ENCODE assay signal across 33 cellular contexts in genomic region chr11:102485095-102485722, GRCh38. TPM values are rescaled to one million over a fixed set of nuclear protein-coding genes. Genes with fewer than 3 reads are reported as not detected.
A peak's percentile ranks its signal among the peaks of the same experiment; 100 is the strongest.
DNase-seq lines count a peak whose midpoint lies in the region; ATAC-seq and TF ChIP-seq lines count a peak whose summit lies in the region.
"Had no signal": no experiment of that assay in that cellular context is flagged by ENCODE, and none has a peak within 500 bp of the region (broad histone marks: within the 10 kb centered on the region; RNA-seq: fewer than 3 reads in every experiment).

No MANE protein-coding gene starts in this region.

- WGBS in mesenchymal stem cell, result no CpG with 5 or more reads among the region's 2 CpGs

- H3K27ac ChIP-seq in RWPE2 (ENCODE audit: poor library complexity, severe bottlenecking) (no peak overlapping the region), mesenchymal stem cell (ENCODE audit: low read length, poor library complexity, severe bottlenecking) (no peak overlapping the region), right atrium auricular region (no peak overlapping the region)
- H3K27ac ChIP-seq: C4-2B, coronary artery, esophagus squamous epithelium, hepatocyte had no signal

- H4K8ac ChIP-seq in mesenchymal stem cell (ENCODE audit: low read length), result no peak overlapping the region

- ATAC-seq in RWPE2 (ENCODE audit: low read depth), result peak; percentile 68
- ATAC-seq: activated naive CD4-positive, alpha-beta T cell treated with anti-CD3 and anti-CD28 coated beads, Interleukin-2, amount 50 U/mL, for 72 hours; effector memory CD8-positive, alpha-beta T cell; HCT116 had no signal

- no peaks in the 10 kb centered on the region for H3K9me3 ChIP-seq in RWPE2 (ENCODE audit: severe bottlenecking)
- no peaks in the 10 kb centered on the region for H3K9me3 ChIP-seq in mesenchymal stem cell (ENCODE audit: control insufficient read depth, low read length)
- no peaks in the 10 kb centered on the region for H3K9me3 ChIP-seq in right atrium auricular region
- H3K9me3 ChIP-seq: Caco-2, esophagus squamous epithelium had no signal

- no peak overlapping the region for H3K18ac ChIP-seq in mesenchymal stem cell (ENCODE audit: low read depth in 1 of 2, low read length in 2 of 2)

- H2BK15ac ChIP-seq in mesenchymal stem cell (ENCODE audit: low read depth, poor library complexity, severe bottlenecking), result no peak overlapping the region

- H3K4me3 ChIP-seq in RWPE2 (ENCODE audit: severe bottlenecking) (no peak overlapping the region), fibroblast of mammary gland (ENCODE audit: control insufficient read depth, low read depth, low read length) (no peak overlapping the region), mesenchymal stem cell (ENCODE audit: insufficient read depth in 1 of 2, low read depth in 1 of 2, low read length in 2 of 2) (no peak overlapping the region), right atrium auricular region (no peak overlapping the region)
- H3K4me3 ChIP-seq: coronary artery, esophagus squamous epithelium, hepatocyte had no signal

- no peak overlapping the region for H3K23ac ChIP-seq in mesenchymal stem cell (ENCODE audit: low read length in 2 of 2)

- no peak overlapping the region for H2BK5ac ChIP-seq in mesenchymal stem cell (ENCODE audit: low read depth, low read length, poor library complexity, severe bottlenecking)

- H3K14ac ChIP-seq in mesenchymal stem cell (ENCODE audit: low read length in 2 of 2), result no peak overlapping the region

- no peak overlapping the region for H3K4ac ChIP-seq in mesenchymal stem cell (ENCODE audit: low read depth in 1 of 2, low read length in 2 of 2)

- H3K4me2 ChIP-seq in mesenchymal stem cell (ENCODE audit: low read length, poor library complexity, severe bottlenecking), result no peak overlapping the region
- H3K4me2 ChIP-seq: hepatocyte had no signal

- H2BK12ac ChIP-seq in mesenchymal stem cell (ENCODE audit: low read length in 2 of 2), result no peak overlapping the region

- DNase-seq in HT1080 (ENCODE audit: low read depth) (peak; percentile 20), RWPE2 (ENCODE audit: low spot score) (no peak), fibroblast of mammary gland (ENCODE audit: low read depth) (peak; percentile 38), mesenchymal stem cell (peak; percentile 32), superior temporal gyrus (ENCODE audit: extremely low spot score) (no peak), right atrium auricular region (ENCODE audit: low spot score) (no peak), NCI-H510A (lab: John Stamatoyannopoulos, UW) (no peak), OCI-M1 (lab: John Stamatoyannopoulos, UW) (no peak)
- DNase-seq: activated CD4-positive, alpha-beta T cell treated with anti-CD3 and anti-CD28 coated beads for 48 hours; activated CD8-positive, alpha-beta memory T cell treated with anti-CD3 and anti-CD28 coated beads for 24 hours; activated T-cell treated with anti-CD3 and anti-CD28 coated beads for 4 hours; anterior cingulate cortex; Caco-2; DMS53; effector memory CD8-positive, alpha-beta T cell; esophagus squamous epithelium; GDM1; mammary epithelial cell; NCI-H2029; NCI-H2227 treated with DMSO at 0.1 percent for 48 hours; small intestine; stimulated activated naive CD4-positive, alpha-beta T cell treated with Interleukin-2 at 50 U/mL for 16 hours had no signal

- no peaks in the 10 kb centered on the region for H3K79me1 ChIP-seq in mesenchymal stem cell (replicated peaks; ENCODE audit: low read length, poor library complexity, severe bottlenecking)

- no peak for TF ChIP-seq CTCF in RWPE2 (IDR thresholded peaks at IDR 0.05; ENCODE audit: poor library complexity, severe bottlenecking)
- TF ChIP-seq CTCF in fibroblast of mammary gland (conservative IDR thresholded peaks at IDR 0.05; ENCODE audit: control insufficient read depth, insufficient read depth, low read depth, low read length), result no peak
- TF ChIP-seq CTCF in right atrium auricular region (IDR thresholded peaks at IDR 0.05), result no peak

- no peaks in the 10 kb centered on the region for H3K36me3 ChIP-seq in RWPE2 (ENCODE audit: low read depth)
- no peaks in the 10 kb centered on the region for H3K36me3 ChIP-seq in mesenchymal stem cell (ENCODE audit: control insufficient read depth in 1 of 2, insufficient read depth in 2 of 2, low read depth in 1 of 2, low read length in 2 of 2)
- H3K36me3 ChIP-seq in right atrium auricular region, result no peaks in the 10 kb centered on the region
- H3K36me3 ChIP-seq: esophagus squamous epithelium had no signal

- H3K27me3 ChIP-seq in RWPE2 (ENCODE audit: insufficient read depth, poor library complexity, severe bottlenecking) (no peaks in the 10 kb centered on the region), mesenchymal stem cell (ENCODE audit: control insufficient read depth in 1 of 2, insufficient read depth in 1 of 2, low read length in 2 of 2) (no peaks in the 10 kb centered on the region), right atrium auricular region (no peaks in the 10 kb centered on the region)
- H3K27me3 ChIP-seq: esophagus squamous epithelium, hepatocyte had no signal

- H2BK120ac ChIP-seq in mesenchymal stem cell (ENCODE audit: low read depth, low read length), result no peak overlapping the region

- H3K9ac ChIP-seq in mesenchymal stem cell (ENCODE audit: low read length), result no peak overlapping the region

- H4K91ac ChIP-seq in mesenchymal stem cell (ENCODE audit: low read length), result no peak overlapping the region

- peaks cover 6% of the 10 kb centered on the region for H3K4me1 ChIP-seq in RWPE2 (ENCODE audit: insufficient read depth, poor library complexity, severe bottlenecking)
- H3K4me1 ChIP-seq in mesenchymal stem cell (ENCODE audit: control insufficient read depth, insufficient read depth, low read depth, low read length), result peaks cover 2% of the 10 kb centered on the region
- no peaks in the 10 kb centered on the region for H3K4me1 ChIP-seq in right atrium auricular region
- H3K4me1 ChIP-seq: Caco-2 had no signal

- H2AFZ ChIP-seq in mesenchymal stem cell (ENCODE audit: low read depth, low read length), result no peak overlapping the region
- H2AFZ ChIP-seq: hepatocyte had no signal

- no peak overlapping the region for H2AK5ac ChIP-seq in mesenchymal stem cell (ENCODE audit: low read length, severe bottlenecking)

RNA-seq across cellular contexts. Expression of gene TMEM123, which starts 32.6 kb away (rescaled TPM):
- total RNA-seq in HT1080 (2014; rRNA removed; shearing (Covaris generic)), result 107 and 166 TPM in 2 replicates
- 185 and 223 TPM in 2 replicates for polyA plus RNA-seq in HT1080 (2015; cell fraction: cytosol; rRNA removed)
- 76.6 and 85.0 TPM in 2 replicates for polyA plus RNA-seq in HT1080 (2015; cell fraction: nucleus; rRNA removed)
- 88.9 TPM for polyA plus RNA-seq in mesenchymal stem cell (2013, experiment 1 of 2)
- polyA plus RNA-seq in mesenchymal stem cell (2013, experiment 2 of 2), result 102 TPM
- 10 to 100 TPM; 72.8 to 80.7 TPM for total RNA-seq in right atrium auricular region

RNA-seq across cellular contexts. Expression of gene MMP7, which starts 45.3 kb away (rescaled TPM):
- total RNA-seq in HT1080 (2014; rRNA removed; shearing (Covaris generic)), result not detected in 2 replicates
- not detected in 2 replicates for polyA plus RNA-seq in HT1080 (2015; cell fraction: cytosol; rRNA removed)
- not detected in 2 replicates for polyA plus RNA-seq in HT1080 (2015; cell fraction: nucleus; rRNA removed)
- polyA plus RNA-seq in mesenchymal stem cell (2013, experiment 1 of 2), result not detected
- polyA plus RNA-seq in mesenchymal stem cell (2013, experiment 2 of 2), result not detected
- total RNA-seq in right atrium auricular region, result not detected
- total RNA-seq: activated naive CD4-positive, alpha-beta T cell treated with anti-CD3 and anti-CD28 coated beads, Interleukin-2, amount 50 U/mL, for 72 hours; activated T-helper 2 cell treated with anti-CD3 and anti-CD28 coated beads, Interferon-gamma antibody, Interleukin-2, Interleukin-4, amounts not matched to agents 10 μg/mL and 5 μg/mL and 100 μg/mL, durations not matched to agents 14 hours and 24 hours and 36 hours; Caco-2; cardiac septum; osteocyte; RPMI7951; SK-MEL-5 had no signal
- polyA plus RNA-seq: neural cell had no signal

Comparison
In these comparisons a context has a peak if more than half of its experiments do, and no peak if none do; other contexts are left out.
1. DNase-seq: peak in HT1080 (single experiment), fibroblast of mammary gland (single experiment) and mesenchymal stem cell (single experiment); none in RWPE2 (single experiment), superior temporal gyrus (single experiment), right atrium auricular region (single experiment), NCI-H510A (single experiment) and OCI-M1 (single experiment).